In genomic region chr9:131677051-131677444, GRCh38 we compare ENCODE assay signal across 9 cellular contexts.
A peak's percentile ranks its signal among the peaks of the same experiment; 100 is the strongest.
DNase-seq lines count a peak whose midpoint lies in the region; ATAC-seq and TF ChIP-seq lines count a peak whose summit lies in the region.
"Had no signal": no experiment of that assay in that cellular context is flagged by ENCODE, and none has a peak within 500 bp of the region (broad histone marks: within the 10 kb centered on the region; RNA-seq: fewer than 3 reads in every experiment).

No MANE protein-coding gene starts in this region.

- intact Hi-C loops in left cardiac atrium (cut with DNase I), result loop anchor here in 1 of 2 donors (10.0 kb wide), 1 partner anchor 58 kb away; no protein-coding TSS in a partner anchor
- intact Hi-C loops in breast epithelium (cut with DNase I; ENCODE audit: low total_unique reads), result no loop called here
- intact Hi-C loops in vagina (cut with DNase I), result no loop called here

- H3K9ac ChIP-seq in mucosa of rectum (ENCODE audit: low read depth in 1 of 2, low read length in 2 of 2), result peak overlapping the region; percentile 22 to 70

- DNase-seq in right atrium auricular region (ENCODE audit: low spot score), result peak; percentile 32
- no peak for DNase-seq in left cardiac atrium
- no peak for DNase-seq in breast epithelium (ENCODE audit: low spot score in 2 of 2)
- DNase-seq in vagina (ENCODE audit: extremely low spot score in 2 of 2), result no peak
- no peak for DNase-seq in activated effector memory CD4-positive, alpha-beta T cell treated with anti-CD3 and anti-CD28 coated beads, Interleukin-2, amount 50 U/mL, for 16 hours
- DNase-seq in C1 segment of cervical spinal cord (lab: John Stamatoyannopoulos, UW), result no peak
- DNase-seq: activated CD8-positive, alpha-beta memory T cell treated with anti-CD3 and anti-CD28 coated beads, Interleukin-2, amount 50 U/mL, for 48 hours had no signal

- H3K4me1 ChIP-seq in right atrium auricular region (peaks cover 0 to 91% of the 10 kb centered on the region in 2 donors), breast epithelium (peaks cover 16 to 35% of the 10 kb centered on the region in 2 donors), mucosa of rectum (ENCODE audit: control insufficient read depth in 2 of 2, insufficient read depth in 2 of 2, low read length in 2 of 2) (peaks cover 28 to 32% of the 10 kb centered on the region in 2 donors), vagina (peaks cover 98% of the 10 kb centered on the region)

- ATAC-seq in left cardiac atrium (no peak), HG02973 (IDR thresholded peaks at IDR 0.05; ENCODE audit: unreplicated experiment) (no peak)

- no peak for TF ChIP-seq CTCF in right atrium auricular region (IDR thresholded peaks at IDR 0.05)
- no peak for TF ChIP-seq CTCF in breast epithelium (IDR thresholded peaks at IDR 0.05)
- TF ChIP-seq CTCF in vagina (IDR thresholded peaks at IDR 0.05), result no peak

- H3K9me3 ChIP-seq in right atrium auricular region (no peaks in the 10 kb centered on the region), breast epithelium (no peaks in the 10 kb centered on the region), mucosa of rectum (ENCODE audit: control insufficient read depth in 2 of 2, low read length in 2 of 2) (no peaks in the 10 kb centered on the region), vagina (no peaks in the 10 kb centered on the region)

- no peaks in the 10 kb centered on the region for H3K27me3 ChIP-seq in right atrium auricular region
- no peaks in the 10 kb centered on the region for H3K27me3 ChIP-seq in breast epithelium
- H3K27me3 ChIP-seq in mucosa of rectum (ENCODE audit: control insufficient read depth in 2 of 2, insufficient read depth in 2 of 2, low read length in 2 of 2), result no peaks in the 10 kb centered on the region
- H3K27me3 ChIP-seq in vagina, result no peaks in the 10 kb centered on the region

- no peak for TF ChIP-seq POLR2A in breast epithelium (IDR thresholded peaks at IDR 0.05)
- no peak for TF ChIP-seq POLR2A in vagina (IDR thresholded peaks at IDR 0.05)

- H3K4me3 ChIP-seq in right atrium auricular region (no peak overlapping the region), breast epithelium (no peak overlapping the region), mucosa of rectum (ENCODE audit: low read length in 2 of 2) (peak overlapping the region in 1 of 2 donors; percentile 65), vagina (no peak overlapping the region)

- H3K27ac ChIP-seq in right atrium auricular region, result peak overlapping the region; percentile 90 to 93
- H3K27ac ChIP-seq in breast epithelium, result peak overlapping the region; percentile 86 to 90
- peak overlapping the region; percentile 80 to 89 for H3K27ac ChIP-seq in mucosa of rectum (ENCODE audit: low read depth in 2 of 2, low read length in 2 of 2)
- H3K27ac ChIP-seq in vagina, result peak overlapping the region; percentile 96

- no peaks in the 10 kb centered on the region for H3K36me3 ChIP-seq in right atrium auricular region
- no peaks in the 10 kb centered on the region for H3K36me3 ChIP-seq in breast epithelium
- H3K36me3 ChIP-seq in mucosa of rectum (ENCODE audit: control insufficient read depth in 2 of 2, insufficient read depth in 2 of 2, low read length in 2 of 2), result no peaks in the 10 kb centered on the region
- H3K36me3 ChIP-seq in vagina, result no peaks in the 10 kb centered on the region
